Comparison of ENCODE assay signal across 10 cellular contexts in the genomic region with DNA sequence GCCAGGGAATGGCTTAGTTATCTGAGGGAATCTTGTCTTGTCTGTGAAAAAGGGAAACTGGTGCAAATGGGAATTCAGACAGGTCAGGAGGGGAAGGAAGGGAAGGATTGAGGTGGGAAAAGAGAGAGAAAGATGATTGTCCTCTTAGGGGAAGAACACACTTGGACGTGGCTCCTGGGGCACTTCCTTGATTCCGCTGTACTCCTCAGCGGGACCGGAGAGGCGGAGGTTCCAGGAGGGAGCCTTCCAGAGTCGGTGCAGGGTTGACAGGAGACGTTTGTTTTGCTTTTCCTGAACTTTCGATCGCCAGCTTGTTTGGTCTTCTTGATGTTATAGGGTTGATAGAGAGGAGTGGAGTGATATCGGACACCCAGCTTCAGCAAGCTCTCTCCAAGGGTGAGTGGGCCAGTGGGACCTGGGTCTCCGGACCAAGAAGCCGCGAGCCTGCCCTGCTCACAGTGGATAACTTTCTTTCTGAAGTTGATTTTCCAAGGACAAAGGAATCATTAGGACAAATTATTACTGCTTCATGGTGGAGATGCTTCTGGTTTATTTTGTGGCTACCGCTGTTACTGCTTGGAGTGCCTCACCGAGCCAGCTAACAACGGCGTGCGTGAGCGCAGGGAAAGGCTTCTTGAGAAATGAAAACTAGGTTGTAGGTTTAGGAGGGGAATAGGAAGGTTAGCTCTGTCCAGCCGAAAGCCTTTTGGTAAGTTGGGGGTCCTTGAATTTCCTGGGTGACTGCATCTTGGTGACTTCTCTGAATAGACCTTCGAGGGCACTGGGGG. TPM values are rescaled to one million over a fixed set of nuclear protein-coding genes. Genes with fewer than 3 reads are reported as not detected.
DNase-seq lines count a peak whose midpoint lies in the region; ATAC-seq and TF ChIP-seq lines count a peak whose summit lies in the region.
"Not testable (repeated sequence)": the region's sequence is repeated elsewhere in the genome, so short reads cannot be mapped to it uniquely, and the experiment has no call there.
"Had no signal": no experiment of that assay in that cellular context is flagged by ENCODE, and none has a peak within 500 bp of the region (broad histone marks: within the 10 kb centered on the region; RNA-seq: fewer than 3 reads in every experiment).

No MANE protein-coding gene starts in this region.

- H3K4me2 ChIP-seq in Karpas-422 (ENCODE audit: low read depth, low read length, poor library complexity, severe bottlenecking) (peak overlapping the region; percentile 61), osteoblast (ENCODE audit: insufficient read depth, low read length) (peak overlapping the region; percentile 51)

- H3K4me3 ChIP-seq in Caco-2 (ENCODE audit: low read depth, low read length) (peak overlapping the region; percentile 28), Karpas-422 (ENCODE audit: low read length) (peak overlapping the region; percentile 53; the same call in 1 of the 2 replicates), epithelial cell of proximal tubule (ENCODE audit: low read depth, low read length) (peak overlapping the region; percentile 36), left lung (peak overlapping the region in 1 of 2 donors; percentile 27)
- H3K4me3 ChIP-seq in osteoblast (ENCODE audit: insufficient read depth, low read length); thyroid gland (replicated peaks in 1 of 3): not testable (repeated sequence)

- not testable (repeated sequence) for H3K9me3 ChIP-seq in Caco-2; Karpas-422 (ENCODE audit: low read length); left lung; osteoblast (ENCODE audit: low read depth, low read length); thyroid gland

- H3K36me3 ChIP-seq in Caco-2 (ENCODE audit: control insufficient read depth, insufficient read depth, low read length); Karpas-422 (ENCODE audit: insufficient read depth, low read length); left lung; osteoblast (ENCODE audit: insufficient read depth, low read length); thyroid gland: not testable (repeated sequence)

- ATAC-seq in activated B cell treated with CpG ODN at 0.5 μM for 24 hours (ENCODE audit: low read depth); left lung: not testable (repeated sequence)

- not testable (repeated sequence) for H3K4me1 ChIP-seq in Caco-2; Karpas-422 (ENCODE audit: low read length); left lung; osteoblast (ENCODE audit: insufficient read depth, low read length); thyroid gland

- not testable (repeated sequence) for H3K27ac Mint-ChIP-seq in Caco-2 (ENCODE audit: unreplicated experiment); activated B cell treated with CpG ODN at 0.5 μM for 24 hours
- H3K27ac Mint-ChIP-seq in activated naive CD8-positive, alpha-beta T cell treated with anti-CD3 and anti-CD28 coated beads for 36 hours, result peak overlapping the region; percentile 45

- not testable (repeated sequence) for H3K27ac ChIP-seq in Karpas-422 (ENCODE audit: low read length); left lung; osteoblast (ENCODE audit: low read depth, low read length); thyroid gland

- H2AFZ ChIP-seq in Karpas-422 (ENCODE audit: low read length); osteoblast (ENCODE audit: low read length): not testable (repeated sequence)

- not testable (repeated sequence) for DNase-seq in Caco-2; Karpas-422; activated B cell treated with CpG ODN at 0.5 μM for 24 hours; activated naive CD8-positive, alpha-beta T cell treated with anti-CD3 and anti-CD28 coated beads for 36 hours; epithelial cell of proximal tubule (ENCODE audit: low read depth); osteoblast (ENCODE audit: insufficient read length, low spot score, missing footprints)
- DNase-seq in left lung, result peak; percentile 44 to 83
- DNase-seq in thyroid gland, result peak; percentile 36 to 57

- not testable (repeated sequence) for H3K9me3 Mint-ChIP-seq in Caco-2 (ENCODE audit: unreplicated experiment); activated B cell treated with CpG ODN at 0.5 μM for 24 hours; activated naive CD8-positive, alpha-beta T cell treated with anti-CD3 and anti-CD28 coated beads for 36 hours

- not testable (repeated sequence) for TF ChIP-seq CTCF in Caco-2 (IDR thresholded peaks at IDR 0.05; ENCODE audit: insufficient read depth in 1 of 2, low read depth in 1 of 2, low read length in 1 of 2, severe bottlenecking in 1 of 2, unreplicated experiment in 1 of 2); activated B cell treated with CpG ODN at 0.5 μM for 24 hours (IDR thresholded peaks at IDR 0.05); epithelial cell of proximal tubule (conservative IDR thresholded peaks at IDR 0.05; ENCODE audit: low read depth, low read length); left lung (IDR thresholded peaks at IDR 0.05); osteoblast (IDR thresholded peaks at IDR 0.05; ENCODE audit: extremely low read depth, low read depth, low read length); thyroid gland (IDR thresholded peaks at IDR 0.05)

- H4K20me1 ChIP-seq in Karpas-422 (ENCODE audit: insufficient read depth, low read depth, low read length); osteoblast (ENCODE audit: insufficient read depth, low read length): not testable (repeated sequence)

- not testable (repeated sequence) for H3K79me2 ChIP-seq in Karpas-422 (ENCODE audit: low read length); osteoblast (ENCODE audit: insufficient read depth, low read length)

- CTCF ChIA-PET in Caco-2 (lab: Charles Lee); activated B cell treated with CpG ODN at 0.5 μM for 24 hours (lab: Charles Lee): not testable (repeated sequence)

- H3K27me3 Mint-ChIP-seq in Caco-2 (ENCODE audit: insufficient read depth, unreplicated experiment); activated B cell treated with CpG ODN at 0.5 μM for 24 hours; activated naive CD8-positive, alpha-beta T cell treated with anti-CD3 and anti-CD28 coated beads for 36 hours: not testable (repeated sequence)

- intact Hi-C loops in Caco-2 (cut with micrococcal nuclease; ENCODE audit: unreplicated experiment); activated B cell treated with CpG ODN at 0.5 μM for 24 hours (cut with micrococcal nuclease); left lung (cut with DNase I); thyroid gland (cut with DNase I): not testable (repeated sequence)

- not testable (repeated sequence) for H3K9me2 ChIP-seq in Karpas-422 (replicated peaks; ENCODE audit: insufficient read depth, low read length)

- POLR2A ChIA-PET in Caco-2 (lab: Charles Lee); activated B cell treated with CpG ODN at 0.5 μM for 24 hours (lab: Charles Lee): not testable (repeated sequence)

- H3K9ac ChIP-seq in Karpas-422 (ENCODE audit: low read length), result peak overlapping the region; percentile 53; the same call in 1 of the 2 replicates

- H3K4me1 Mint-ChIP-seq in Caco-2 (ENCODE audit: low read depth, unreplicated experiment), result not testable (repeated sequence)
- peaks cover 16% of the 10 kb centered on the region for H3K4me1 Mint-ChIP-seq in activated B cell treated with CpG ODN at 0.5 μM for 24 hours
- peaks cover 19% of the 10 kb centered on the region for H3K4me1 Mint-ChIP-seq in activated naive CD8-positive, alpha-beta T cell treated with anti-CD3 and anti-CD28 coated beads for 36 hours

- not testable (repeated sequence) for H3K36me3 Mint-ChIP-seq in Caco-2 (ENCODE audit: insufficient read depth, unreplicated experiment); activated B cell treated with CpG ODN at 0.5 μM for 24 hours (ENCODE audit: low read depth); activated naive CD8-positive, alpha-beta T cell treated with anti-CD3 and anti-CD28 coated beads for 36 hours

- H3K27me3 ChIP-seq in Caco-2 (replicated peaks; ENCODE audit: control insufficient read depth, insufficient read depth, low read length); Karpas-422 (ENCODE audit: low read length); left lung; osteoblast (ENCODE audit: insufficient read depth, low read length); thyroid gland: not testable (repeated sequence)

- not testable (repeated sequence) for TF ChIP-seq POLR2A in thyroid gland (IDR thresholded peaks at IDR 0.05)

- H3K4me3 Mint-ChIP-seq in Caco-2 (ENCODE audit: unreplicated experiment) (peak overlapping the region; percentile 45), activated B cell treated with CpG ODN at 0.5 μM for 24 hours (peak overlapping the region; percentile 49)
- H3K4me3 Mint-ChIP-seq in activated naive CD8-positive, alpha-beta T cell treated with anti-CD3 and anti-CD28 coated beads for 36 hours, result peak overlapping the region; percentile 68

- 40 to 52% methylated on average over 15 to 16 of the region's 21 CpGs for WGBS in thyroid gland, 2 donors

- TSS peak; percentile 53 for BruUV-seq in Caco-2 (replicated peaks; lab: Mats Ljungman, UMichigan)

RNA-seq across cellular contexts. Expression of a gene that starts 52.4 kb away (rescaled TPM):
- total RNA-seq in Caco-2 (2022) (62.0 and 101 TPM in 2 replicates), activated B cell treated with CpG ODN at 0.5 μM for 24 hours (0.20 and 0.35 TPM in 2 replicates), epithelial cell of proximal tubule (not detected in 2 replicates), left lung (10 to 100 TPM; 10.6 to 25.5 TPM), osteoblast (0.88 and 1.4 TPM in 2 replicates), thyroid gland (100 to 1,000 TPM; 283 to 756 (median 407) TPM)
- 0.18 TPM in 1 of 2 replicates, not detected in the other for total RNA-seq in Karpas-422 (2014; rRNA removed; shearing (Covaris generic); ENCODE audit: low replicate concordance)
- not detected for total RNA-seq in activated naive CD8-positive, alpha-beta T cell treated with anti-CD3 and anti-CD28 coated beads for 36 hours
- total RNA-seq: HT1080; T-helper 2 cell treated with Interferon-gamma antibody and Interleukin-4, amounts not matched to agents 100 ng/mL and 5 ng/mL, for 36 hours had no signal
